In the genomic region with DNA sequence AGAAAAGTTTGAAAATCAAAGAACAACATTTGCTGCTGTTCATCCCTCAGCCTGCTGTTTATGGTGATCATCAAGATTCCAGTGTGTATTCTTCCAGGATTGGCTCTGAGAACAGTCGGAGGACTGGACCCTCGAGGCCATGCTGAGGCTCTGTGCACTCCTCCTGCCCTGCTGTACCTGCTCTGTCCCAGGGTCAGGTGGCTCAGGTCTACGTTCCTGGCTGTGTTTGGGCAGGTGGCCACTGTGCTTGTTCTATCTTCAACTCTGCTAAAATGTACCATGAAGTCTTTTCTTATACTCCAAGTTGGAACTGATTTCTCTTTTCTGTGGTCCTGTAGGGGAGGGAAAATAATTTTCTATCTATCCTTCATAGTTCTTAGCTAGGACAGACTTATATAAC, we compare ENCODE assay signal across 34 cellular contexts.
"Had no signal": no experiment of that assay in that cellular context is flagged by ENCODE, and none has a peak within 500 bp of the region (broad histone marks: within the 10 kb centered on the region; RNA-seq: fewer than 3 reads in every experiment).

No MANE protein-coding gene starts in this region.

- H3K27ac Mint-ChIP-seq: activated CD4-positive, alpha-beta memory T cell treated with anti-CD3 and anti-CD28 coated beads for 36 hours; activated naive CD4-positive, alpha-beta T cell treated with anti-CD3 and anti-CD28 coated beads for 36 hours; activated naive CD4-positive, alpha-beta T cell treated with anti-CD3 and anti-CD28 coated beads, Interleukin-2, amount 50 U/mL, for 72 hours; activated T-helper 1 cell treated with anti-CD3 and anti-CD28 coated beads, Interleukin-12 subunit alpha, Interleukin-12 subunit beta, Interleukin-2, Interleukin-4 antibody, amounts not matched to agents 30 ng/mL and 10 ng/mL and 1 ng/mL, durations not matched to agents 14 hours and 24 hours and 36 hours had no signal

- H3K9me3 ChIP-seq: adrenal gland had no signal

- H3K4me3 ChIP-seq: adrenal gland, PC-9 had no signal

- H3K4me1 ChIP-seq: adrenal gland had no signal

- DNase-seq: activated CD4-positive, alpha-beta memory T cell treated with anti-CD3 and anti-CD28 coated beads for 36 hours; activated CD4-positive, alpha-beta T cell treated with anti-CD3 and anti-CD28 coated beads for 4 hours; activated CD4-positive, alpha-beta T cell treated with anti-CD3 and anti-CD28 coated beads, Interleukin-2, amount 50 U/mL, for 1 hour; activated CD4-positive, CD25-positive, alpha-beta regulatory T cell treated with anti-CD3 and anti-CD28 coated beads, Interleukin-2, amount 50 U/mL, for 72 hours; activated CD8-positive, alpha-beta memory T cell treated with anti-CD3 and anti-CD28 coated beads, Interleukin-2, amount 50 U/mL, for 4 hours; activated gamma-delta T cell treated with Interleukin-2 at 50 U/mL for 16 hours; activated naive CD4-positive, alpha-beta T cell treated with anti-CD3 and anti-CD28 coated beads for 36 hours; activated T-cell treated with anti-CD3 and anti-CD28 coated beads for 4 hours; activated T-cell treated with anti-CD3 and anti-CD28 coated beads, Interleukin-2, amount 50 U/mL, for 4 hours; adrenal gland; caudate nucleus; NCI-H1092 treated with DMSO at 0.1 percent for 48 hours; NCI-H1417; NCI-H146; NCI-H187; NCI-H2029 treated with DMSO at 0.1 percent for 48 hours; NCI-H2107; NCI-H2171; NCI-H510A; NCI-H526; NCI-H748 treated with DMSO at 0.1 percent for 48 hours; PC-9; SIG-M5; SW 1271; T1000 had no signal

- H3K36me3 Mint-ChIP-seq: activated CD4-positive, alpha-beta memory T cell treated with anti-CD3 and anti-CD28 coated beads for 36 hours; activated naive CD4-positive, alpha-beta T cell treated with anti-CD3 and anti-CD28 coated beads, Interleukin-2, amount 50 U/mL, for 72 hours; brain had no signal

- H3K9me3 Mint-ChIP-seq: activated naive CD4-positive, alpha-beta T cell treated with anti-CD3 and anti-CD28 coated beads for 36 hours; activated T-helper 1 cell treated with anti-CD3 and anti-CD28 coated beads, Interleukin-12 subunit alpha, Interleukin-12 subunit beta, Interleukin-2, Interleukin-4 antibody, amounts not matched to agents 30 ng/mL and 10 ng/mL and 1 ng/mL, durations not matched to agents 14 hours and 24 hours and 36 hours had no signal

- H3K4me2 ChIP-seq: PC-9 had no signal

- H3K36me3 ChIP-seq: adrenal gland had no signal

- ATAC-seq: activated naive CD4-positive, alpha-beta T cell treated with anti-CD3 and anti-CD28 coated beads, Interleukin-2, amount 50 U/mL, for 72 hours; activated T-cell treated with anti-CD3 and anti-CD28 coated beads, Interleukin-2, amount 50 U/mL, for 4 hours; Right ventricle myocardium inferior had no signal

- H2AFZ ChIP-seq: PC-9 had no signal

- FAIRE-seq: astrocyte, bronchial epithelial cell, RCC 7860, TTC549 had no signal

- H3K27me3 ChIP-seq: adrenal gland had no signal

- H3K4me3 Mint-ChIP-seq: activated CD4-positive, alpha-beta memory T cell treated with anti-CD3 and anti-CD28 coated beads for 36 hours; activated naive CD4-positive, alpha-beta T cell treated with anti-CD3 and anti-CD28 coated beads for 36 hours; activated T-cell treated with anti-CD3 and anti-CD28 coated beads, Interleukin-2, amount 50 U/mL, for 4 hours; activated T-helper 1 cell treated with anti-CD3 and anti-CD28 coated beads, Interleukin-12 subunit alpha, Interleukin-12 subunit beta, Interleukin-2, Interleukin-4 antibody, amounts not matched to agents 30 ng/mL and 10 ng/mL and 1 ng/mL, durations not matched to agents 14 hours and 24 hours and 36 hours had no signal

- H3K27ac ChIP-seq: adrenal gland, PC-9, RWPE1 had no signal
